Comparison of ENCODE assay signal across 2 cellular contexts in the genomic region with DNA sequence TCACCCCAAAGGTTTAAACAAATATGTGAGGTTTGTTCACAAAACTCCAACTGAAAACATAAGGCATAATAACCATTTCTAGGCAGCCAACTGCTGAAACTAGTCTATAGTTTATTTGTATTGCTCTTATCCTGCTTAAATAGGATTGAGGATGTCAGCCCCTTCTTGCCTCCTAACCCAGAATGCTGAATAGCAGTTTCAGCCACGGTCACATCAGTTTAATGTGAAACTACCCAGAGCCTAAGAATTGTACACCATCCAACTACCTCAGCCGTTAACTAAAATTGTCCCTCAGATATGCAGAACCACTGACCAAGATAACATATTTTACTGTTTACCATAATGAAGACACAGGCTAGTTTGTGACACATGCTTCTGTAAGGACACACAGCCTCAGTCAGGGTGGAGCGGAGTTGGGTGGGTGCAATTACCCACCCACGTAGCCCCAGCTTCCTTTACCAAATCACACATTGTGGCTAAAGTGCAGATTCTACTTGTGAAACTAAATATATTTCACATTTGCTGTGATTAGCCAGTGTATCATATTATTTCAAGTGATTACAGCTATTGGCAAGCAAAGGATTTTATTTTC.
TF ChIP-seq lines count a peak whose summit lies in the region.

No MANE protein-coding gene starts in this region.

TF ChIP-seq in SK-N-SH treated with all-trans-retinoic acid at 6 μM for 48 hours, 23 proteins besides CTCF, POLR2A, EP300 and RAD21 (continued from another document):
- TF ChIP-seq, protein P1, sequence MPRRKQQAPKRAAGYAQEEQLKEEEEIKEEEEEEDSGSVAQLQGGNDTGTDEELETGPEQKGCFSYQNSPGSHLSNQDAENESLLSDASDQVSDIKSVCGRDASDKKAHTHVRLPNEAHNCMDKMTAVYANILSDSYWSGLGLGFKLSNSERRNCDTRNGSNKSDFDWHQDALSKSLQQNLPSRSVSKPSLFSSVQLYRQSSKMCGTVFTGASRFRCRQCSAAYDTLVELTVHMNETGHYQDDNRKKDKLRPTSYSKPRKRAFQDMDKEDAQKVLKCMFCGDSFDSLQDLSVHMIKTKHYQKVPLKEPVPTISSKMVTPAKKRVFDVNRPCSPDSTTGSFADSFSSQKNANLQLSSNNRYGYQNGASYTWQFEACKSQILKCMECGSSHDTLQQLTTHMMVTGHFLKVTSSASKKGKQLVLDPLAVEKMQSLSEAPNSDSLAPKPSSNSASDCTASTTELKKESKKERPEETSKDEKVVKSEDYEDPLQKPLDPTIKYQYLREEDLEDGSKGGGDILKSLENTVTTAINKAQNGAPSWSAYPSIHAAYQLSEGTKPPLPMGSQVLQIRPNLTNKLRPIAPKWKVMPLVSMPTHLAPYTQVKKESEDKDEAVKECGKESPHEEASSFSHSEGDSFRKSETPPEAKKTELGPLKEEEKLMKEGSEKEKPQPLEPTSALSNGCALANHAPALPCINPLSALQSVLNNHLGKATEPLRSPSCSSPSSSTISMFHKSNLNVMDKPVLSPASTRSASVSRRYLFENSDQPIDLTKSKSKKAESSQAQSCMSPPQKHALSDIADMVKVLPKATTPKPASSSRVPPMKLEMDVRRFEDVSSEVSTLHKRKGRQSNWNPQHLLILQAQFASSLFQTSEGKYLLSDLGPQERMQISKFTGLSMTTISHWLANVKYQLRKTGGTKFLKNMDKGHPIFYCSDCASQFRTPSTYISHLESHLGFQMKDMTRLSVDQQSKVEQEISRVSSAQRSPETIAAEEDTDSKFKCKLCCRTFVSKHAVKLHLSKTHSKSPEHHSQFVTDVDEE (CRISPR knock-in tag; IDR thresholded peaks at IDR 0.05), result no peak
- TF ChIP-seq, protein P2, sequence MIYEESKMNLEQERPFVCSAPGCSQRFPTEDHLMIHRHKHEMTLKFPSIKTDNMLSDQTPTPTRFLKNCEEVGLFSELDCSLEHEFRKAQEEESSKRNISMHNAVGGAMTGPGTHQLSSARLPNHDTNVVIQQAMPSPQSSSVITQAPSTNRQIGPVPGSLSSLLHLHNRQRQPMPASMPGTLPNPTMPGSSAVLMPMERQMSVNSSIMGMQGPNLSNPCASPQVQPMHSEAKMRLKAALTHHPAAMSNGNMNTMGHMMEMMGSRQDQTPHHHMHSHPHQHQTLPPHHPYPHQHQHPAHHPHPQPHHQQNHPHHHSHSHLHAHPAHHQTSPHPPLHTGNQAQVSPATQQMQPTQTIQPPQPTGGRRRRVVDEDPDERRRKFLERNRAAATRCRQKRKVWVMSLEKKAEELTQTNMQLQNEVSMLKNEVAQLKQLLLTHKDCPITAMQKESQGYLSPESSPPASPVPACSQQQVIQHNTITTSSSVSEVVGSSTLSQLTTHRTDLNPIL (CRISPR knock-in tag; IDR thresholded peaks at IDR 0.05; ENCODE audit: low read depth), result no peak
- TF ChIP-seq ZC3H10 (CRISPR knock-in tag; IDR thresholded peaks at IDR 0.05), result no peak

TF ChIP-seq in SK-N-SH, 30 proteins besides CTCF, POLR2A, EP300 and RAD21 (continued from another document):
- TF ChIP-seq, protein P3, sequence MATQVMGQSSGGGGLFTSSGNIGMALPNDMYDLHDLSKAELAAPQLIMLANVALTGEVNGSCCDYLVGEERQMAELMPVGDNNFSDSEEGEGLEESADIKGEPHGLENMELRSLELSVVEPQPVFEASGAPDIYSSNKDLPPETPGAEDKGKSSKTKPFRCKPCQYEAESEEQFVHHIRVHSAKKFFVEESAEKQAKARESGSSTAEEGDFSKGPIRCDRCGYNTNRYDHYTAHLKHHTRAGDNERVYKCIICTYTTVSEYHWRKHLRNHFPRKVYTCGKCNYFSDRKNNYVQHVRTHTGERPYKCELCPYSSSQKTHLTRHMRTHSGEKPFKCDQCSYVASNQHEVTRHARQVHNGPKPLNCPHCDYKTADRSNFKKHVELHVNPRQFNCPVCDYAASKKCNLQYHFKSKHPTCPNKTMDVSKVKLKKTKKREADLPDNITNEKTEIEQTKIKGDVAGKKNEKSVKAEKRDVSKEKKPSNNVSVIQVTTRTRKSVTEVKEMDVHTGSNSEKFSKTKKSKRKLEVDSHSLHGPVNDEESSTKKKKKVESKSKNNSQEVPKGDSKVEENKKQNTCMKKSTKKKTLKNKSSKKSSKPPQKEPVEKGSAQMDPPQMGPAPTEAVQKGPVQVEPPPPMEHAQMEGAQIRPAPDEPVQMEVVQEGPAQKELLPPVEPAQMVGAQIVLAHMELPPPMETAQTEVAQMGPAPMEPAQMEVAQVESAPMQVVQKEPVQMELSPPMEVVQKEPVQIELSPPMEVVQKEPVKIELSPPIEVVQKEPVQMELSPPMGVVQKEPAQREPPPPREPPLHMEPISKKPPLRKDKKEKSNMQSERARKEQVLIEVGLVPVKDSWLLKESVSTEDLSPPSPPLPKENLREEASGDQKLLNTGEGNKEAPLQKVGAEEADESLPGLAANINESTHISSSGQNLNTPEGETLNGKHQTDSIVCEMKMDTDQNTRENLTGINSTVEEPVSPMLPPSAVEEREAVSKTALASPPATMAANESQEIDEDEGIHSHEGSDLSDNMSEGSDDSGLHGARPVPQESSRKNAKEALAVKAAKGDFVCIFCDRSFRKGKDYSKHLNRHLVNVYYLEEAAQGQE (IDR thresholded peaks at IDR 0.05; ENCODE audit: low read depth, low read length), result no peak
- TF ChIP-seq, protein P4, sequence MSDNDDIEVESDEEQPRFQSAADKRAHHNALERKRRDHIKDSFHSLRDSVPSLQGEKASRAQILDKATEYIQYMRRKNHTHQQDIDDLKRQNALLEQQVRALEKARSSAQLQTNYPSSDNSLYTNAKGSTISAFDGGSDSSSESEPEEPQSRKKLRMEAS (IDR thresholded peaks at IDR 0.05; ENCODE audit: low read depth), result no peak
- no peak for TF ChIP-seq ELF1 (IDR thresholded peaks at IDR 0.05)
- TF ChIP-seq, protein P5, sequence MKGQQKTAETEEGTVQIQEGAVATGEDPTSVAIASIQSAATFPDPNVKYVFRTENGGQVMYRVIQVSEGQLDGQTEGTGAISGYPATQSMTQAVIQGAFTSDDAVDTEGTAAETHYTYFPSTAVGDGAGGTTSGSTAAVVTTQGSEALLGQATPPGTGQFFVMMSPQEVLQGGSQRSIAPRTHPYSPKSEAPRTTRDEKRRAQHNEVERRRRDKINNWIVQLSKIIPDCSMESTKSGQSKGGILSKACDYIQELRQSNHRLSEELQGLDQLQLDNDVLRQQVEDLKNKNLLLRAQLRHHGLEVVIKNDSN (IDR thresholded peaks at IDR 0.05; ENCODE audit: borderline replicate concordance, low read depth), result no peak
